6 cellular contexts compared by ENCODE assay signal in genomic region chr22:24553597-24554315, GRCh38. TPM values are rescaled to one million over a fixed set of nuclear protein-coding genes. Genes with fewer than 3 reads are reported as not detected.
DNase-seq lines count a peak whose midpoint lies in the region; ATAC-seq and TF ChIP-seq lines count a peak whose summit lies in the region.

No MANE protein-coding gene starts in this region.

- H3K9ac ChIP-seq in HCT116 (ENCODE audit: low read length) = peak overlapping the region; percentile 95

- RAD21 ChIA-PET in HCT116 (lab: Charles Lee; ENCODE audit: low non-redundant PET in 1 of 2, low total read pairs in 2 of 2, uncharacterized antibody in 2 of 2, unreplicated experiment in 2 of 2) = no interaction called here

- no peak for TF ChIP-seq CTCF in HCT116 (IDR thresholded peaks at IDR 0.05 in 2 of 3, conservative IDR thresholded peaks at IDR 0.05 in 1 of 3; ENCODE audit: borderline replicate concordance in 1 of 3, insufficient read depth in 1 of 3, low read depth in 2 of 3, low read length in 2 of 3)
- no peak for TF ChIP-seq CTCF in mucosa of descending colon (IDR thresholded peaks at IDR 0.05)

- H3K9me2 ChIP-seq in HCT116 (ENCODE audit: insufficient read depth) = no peaks in the 10 kb centered on the region

- peaks cover 35% of the 10 kb centered on the region for H3K4me1 Mint-ChIP-seq in activated naive CD8-positive, alpha-beta T cell treated with anti-CD3 and anti-CD28 coated beads for 36 hours

- peaks cover 38% of the 10 kb centered on the region for H3K36me3 Mint-ChIP-seq in activated naive CD8-positive, alpha-beta T cell treated with anti-CD3 and anti-CD28 coated beads for 36 hours

- no peak for TF ChIP-seq POLR2A in HCT116 (IDR thresholded peaks at IDR 0.05; ENCODE audit: borderline replicate concordance, extremely low read depth, insufficient read depth, insufficient read length)

- H3K27ac Mint-ChIP-seq in activated naive CD8-positive, alpha-beta T cell treated with anti-CD3 and anti-CD28 coated beads for 36 hours = peak overlapping the region; percentile 94

- H3K36me3 ChIP-seq in HCT116 (ENCODE audit: control insufficient read depth in 1 of 2, insufficient read depth in 2 of 2, low read length in 2 of 2) = peaks cover 13 to 16% of the 10 kb centered on the region in 2 experiments; a peak in 3 of 4 replicates
- H3K36me3 ChIP-seq in mucosa of descending colon (ENCODE audit: low read depth) = no peaks in the 10 kb centered on the region

- TF ChIP-seq RAD21 in HCT116 (IDR thresholded peaks at IDR 0.05; ENCODE audit: low read depth) = no peak

- H3K27ac ChIP-seq in HCT116 (ENCODE audit: low read depth, low read length) = peak overlapping the region; percentile 76; the same call in 1 of the 2 replicates

- ATAC-seq in HCT116 (no peak), mucosa of descending colon (no peak), GM21737 (IDR thresholded peaks at IDR 0.05; ENCODE audit: unreplicated experiment) (no peak), HG03175 (IDR thresholded peaks at IDR 0.05; ENCODE audit: unreplicated experiment) (no peak)

- no TSS peak for BruUV-seq in HCT116 (replicated peaks; lab: Mats Ljungman, UMichigan)

- H3K79me2 ChIP-seq in HCT116 (ENCODE audit: insufficient read depth, low read length) = peaks cover 69% of the 10 kb centered on the region

- no peak for DNase-seq in HCT116 (ENCODE audit: low read depth, low spot score)
- DNase-seq in activated naive CD8-positive, alpha-beta T cell treated with anti-CD3 and anti-CD28 coated beads for 36 hours = no peak
- DNase-seq in mucosa of descending colon = peak in 2 of 3 donors; percentile 36 to 64
- no peak for DNase-seq in stimulated activated CD4-positive, alpha-beta T cell treated with anti-CD3 and anti-CD28 coated beads, Interleukin-2, amount 100 ng/mL, for 48 hours

- peaks cover 6% of the 10 kb centered on the region; the same call in 1 of the 2 replicates for H4K20me1 ChIP-seq in HCT116 (ENCODE audit: insufficient read depth)

- POLR2A ChIA-PET in HCT116 (lab: Charles Lee) = no interaction called here

- no peaks in the 10 kb centered on the region for H3K9me3 Mint-ChIP-seq in activated naive CD8-positive, alpha-beta T cell treated with anti-CD3 and anti-CD28 coated beads for 36 hours

- H3K4me3 ChIP-seq in HCT116 (replicated peaks in 1 of 2; ENCODE audit: low read depth in 1 of 2, low read length in 2 of 2) (peak overlapping the region; percentile 70 to 75), mucosa of descending colon (peak overlapping the region; percentile 71)

- H3K4me3 Mint-ChIP-seq in activated naive CD8-positive, alpha-beta T cell treated with anti-CD3 and anti-CD28 coated beads for 36 hours = peak overlapping the region; percentile 97

- no peak overlapping the region for H2AFZ ChIP-seq in HCT116 (ENCODE audit: low read depth, low read length, poor library complexity, severe bottlenecking)

- no peaks in the 10 kb centered on the region for H3K27me3 ChIP-seq in HCT116 (ENCODE audit: insufficient read depth, low read length)

- no peaks in the 10 kb centered on the region for H3K27me3 Mint-ChIP-seq in activated naive CD8-positive, alpha-beta T cell treated with anti-CD3 and anti-CD28 coated beads for 36 hours

- H3K4me2 ChIP-seq in HCT116 (ENCODE audit: low read length) = peak overlapping the region; percentile 88

- H3K4me1 ChIP-seq in HCT116 (ENCODE audit: control insufficient read depth in 1 of 2, insufficient read depth in 2 of 2, low read length in 2 of 2) = peaks cover 11 to 23% of the 10 kb centered on the region in 2 experiments
- H3K4me1 ChIP-seq in mucosa of descending colon (ENCODE audit: low read depth) = peaks cover 57% of the 10 kb centered on the region

- CTCF ChIA-PET in HCT116 (lab: Charles Lee) = no interaction called here

- intact Hi-C loops in HCT116 (cut with micrococcal nuclease) = no loop called here
- intact Hi-C loops in mucosa of descending colon (cut with DNase I, micrococcal nuclease) = no loop called here

- no peaks in the 10 kb centered on the region for H3K9me3 ChIP-seq in HCT116 (ENCODE audit: control insufficient read depth in 1 of 2, insufficient read depth in 1 of 2, low read depth in 1 of 2, low read length in 2 of 2)
- no peaks in the 10 kb centered on the region for H3K9me3 ChIP-seq in mucosa of descending colon

TF ChIP-seq in HCT116, 20 proteins besides CTCF, POLR2A, EP300 and RAD21:
- TF ChIP-seq SRF (IDR thresholded peaks at IDR 0.05; ENCODE audit: low read depth) (no peak), EGR1 (IDR thresholded peaks at IDR 0.05; ENCODE audit: low read depth) (no peak), ELF1 (IDR thresholded peaks at IDR 0.05; ENCODE audit: borderline replicate concordance, low read depth) (no peak), CBX3 (IDR thresholded peaks at IDR 0.05; ENCODE audit: low read depth) (no peak), EZH2phosphoT487 (IDR thresholded peaks at IDR 0.05; ENCODE audit: borderline replicate concordance) (no peak), ZBTB33 (IDR thresholded peaks at IDR 0.05; ENCODE audit: extremely low read depth, insufficient replicate concordance, low read length) (no peak), YY1 (IDR thresholded peaks at IDR 0.05; ENCODE audit: extremely low read depth, insufficient replicate concordance, low read depth, low read length) (no peak), TCF7L2 (IDR thresholded peaks at IDR 0.05; ENCODE audit: borderline replicate concordance, extremely low read depth, insufficient read depth, insufficient read length) (no peak), CEBPB (IDR thresholded peaks at IDR 0.05; ENCODE audit: low read depth) (no peak), MAX (IDR thresholded peaks at IDR 0.05) (no peak)
TF ChIP-seq in HCT116: peak in this region for 0.

RNA-seq across cellular contexts. Expression of gene GUCD1, which starts 1.2 kb away (rescaled TPM):
- total RNA-seq in HCT116 (2021; ENCODE audit: unreplicated experiment) (48.7 TPM), mucosa of descending colon (100 to 1,000 TPM; 188 to 243 (median 242) TPM)
- 57.2 and 68.4 TPM in 2 replicates for polyA plus RNA-seq in HCT116 (2012)
- total RNA-seq in activated naive CD8-positive, alpha-beta T cell treated with anti-CD3 and anti-CD28 coated beads for 36 hours = 100 to 1,000 TPM; 127 to 145 TPM

RNA-seq across cellular contexts. Expression of gene SNRPD3, which starts 2.0 kb away (rescaled TPM):
- 144 TPM for total RNA-seq in HCT116 (2021; ENCODE audit: unreplicated experiment)
- 194 and 200 TPM in 2 replicates for polyA plus RNA-seq in HCT116 (2012)
- total RNA-seq in activated naive CD8-positive, alpha-beta T cell treated with anti-CD3 and anti-CD28 coated beads for 36 hours = 100 to 1,000 TPM; 221 to 222 TPM
- 10 to 100 TPM; 56.6 to 77.6 (median 77.2) TPM for total RNA-seq in mucosa of descending colon

RNA-seq across cellular contexts. Expression of gene LRRC75B, which starts 39.1 kb away (rescaled TPM):
- total RNA-seq in HCT116 (2021; ENCODE audit: unreplicated experiment) (7.9 TPM), mucosa of descending colon (10 to 100 TPM in 2 of 3 donors, 1 to 10 TPM in 1; 7.5 to 15.7 (median 15.7) TPM)
- 10.7 and 11.0 TPM in 2 replicates for polyA plus RNA-seq in HCT116 (2012)
- 1 to 10 TPM in 1 of 2 experiments, under 1 TPM in 1; 0.91 to 1.1 TPM for total RNA-seq in activated naive CD8-positive, alpha-beta T cell treated with anti-CD3 and anti-CD28 coated beads for 36 hours

RNA-seq across cellular contexts. Expression of gene GGT1, which starts 49.2 kb away (rescaled TPM):
- total RNA-seq in HCT116 (2021; ENCODE audit: unreplicated experiment) (14.0 TPM), mucosa of descending colon (100 to 1,000 TPM in 1 of 3 donors, 10 to 100 TPM in 2; 10.9 to 124 (median 57.2) TPM)
- 23.2 and 24.5 TPM in 2 replicates for polyA plus RNA-seq in HCT116 (2012)
- 10 to 100 TPM; 11.1 to 12.3 TPM for total RNA-seq in activated naive CD8-positive, alpha-beta T cell treated with anti-CD3 and anti-CD28 coated beads for 36 hours

RNA-seq across cellular contexts. Expression of gene UPB1, which starts 58.6 kb away (rescaled TPM):
- total RNA-seq in HCT116 (2021; ENCODE audit: unreplicated experiment) = 0.27 TPM
- 0.06 and 0.14 TPM in 2 replicates for polyA plus RNA-seq in HCT116 (2012)
- under 1 TPM in 1 of 2 experiments, not detected in 1; 0.08 TPM for total RNA-seq in activated naive CD8-positive, alpha-beta T cell treated with anti-CD3 and anti-CD28 coated beads for 36 hours
- total RNA-seq in mucosa of descending colon = under 1 TPM; 0.16 to 0.20 (median 0.19) TPM

Comparison
In these comparisons a context has a peak if more than half of its experiments do, and no peak if none do; other contexts are left out.
1. DNase-seq: peak in mucosa of descending colon (2 of 3); none in HCT116 (single experiment), activated naive CD8-positive, alpha-beta T cell treated with anti-CD3 and anti-CD28 coated beads for 36 hours (single experiment) and stimulated activated CD4-positive, alpha-beta T cell treated with anti-CD3 and anti-CD28 coated beads, Interleukin-2, amount 100 ng/mL, for 48 hours (0 of 2).